Comparison of ENCODE assay signal across 1 cellular context in genomic region chr11:65654375-65655349, GRCh38.
TF ChIP-seq lines count a peak whose summit lies in the region.

No MANE protein-coding gene starts in this region.

TF ChIP-seq in liver, 16 proteins besides CTCF, POLR2A, EP300 and RAD21:
- TF ChIP-seq HNF4A (conservative IDR thresholded peaks at IDR 0.05) = no peak
- TF ChIP-seq FOXA1 (IDR thresholded peaks at IDR 0.05) = no peak
- no peak for TF ChIP-seq TAF1 (conservative IDR thresholded peaks at IDR 0.05)
- TF ChIP-seq REST (IDR thresholded peaks at IDR 0.05) = no peak
- TF ChIP-seq YY1 (IDR thresholded peaks at IDR 0.05) = no peak
- TF ChIP-seq ZBTB33 (IDR thresholded peaks at IDR 0.05) = no peak
